In genomic region chr12:56408799-56409417, GRCh38 we compare ENCODE assay signal across 1 cellular context.
TF ChIP-seq lines count a peak whose summit lies in the region.

No MANE protein-coding gene starts in this region.

TF ChIP-seq in HepG2, 621 proteins besides CTCF, POLR2A, EP300 and RAD21:
- TF ChIP-seq GATAD2A (CRISPR knock-in tag; IDR thresholded peaks at IDR 0.05) (peak; percentile 59), HDAC2 (CRISPR knock-in tag; IDR thresholded peaks at IDR 0.05) (peak; percentile 36; the same call in 1 of the 2 replicates), ARID5B (CRISPR knock-in tag; IDR thresholded peaks at IDR 0.05) (peak; percentile 67), THRA (CRISPR knock-in tag; IDR thresholded peaks at IDR 0.05; ENCODE audit: borderline replicate concordance) (0 out of 2 replicates have a peak, but pooled peaks have one; percentile 18), HNF4A (CRISPR knock-in tag; IDR thresholded peaks at IDR 0.05) (peak; percentile 71), FOXA3 (CRISPR knock-in tag; IDR thresholded peaks at IDR 0.05) (peak; percentile 55), ZNF329 (CRISPR knock-in tag; IDR thresholded peaks at IDR 0.05; ENCODE audit: low read depth) (no peak), SALL1 (CRISPR knock-in tag; IDR thresholded peaks at IDR 0.05) (0 out of 2 replicates have a peak, but pooled peaks have one; percentile 18)
- TF ChIP-seq, protein P1, sequence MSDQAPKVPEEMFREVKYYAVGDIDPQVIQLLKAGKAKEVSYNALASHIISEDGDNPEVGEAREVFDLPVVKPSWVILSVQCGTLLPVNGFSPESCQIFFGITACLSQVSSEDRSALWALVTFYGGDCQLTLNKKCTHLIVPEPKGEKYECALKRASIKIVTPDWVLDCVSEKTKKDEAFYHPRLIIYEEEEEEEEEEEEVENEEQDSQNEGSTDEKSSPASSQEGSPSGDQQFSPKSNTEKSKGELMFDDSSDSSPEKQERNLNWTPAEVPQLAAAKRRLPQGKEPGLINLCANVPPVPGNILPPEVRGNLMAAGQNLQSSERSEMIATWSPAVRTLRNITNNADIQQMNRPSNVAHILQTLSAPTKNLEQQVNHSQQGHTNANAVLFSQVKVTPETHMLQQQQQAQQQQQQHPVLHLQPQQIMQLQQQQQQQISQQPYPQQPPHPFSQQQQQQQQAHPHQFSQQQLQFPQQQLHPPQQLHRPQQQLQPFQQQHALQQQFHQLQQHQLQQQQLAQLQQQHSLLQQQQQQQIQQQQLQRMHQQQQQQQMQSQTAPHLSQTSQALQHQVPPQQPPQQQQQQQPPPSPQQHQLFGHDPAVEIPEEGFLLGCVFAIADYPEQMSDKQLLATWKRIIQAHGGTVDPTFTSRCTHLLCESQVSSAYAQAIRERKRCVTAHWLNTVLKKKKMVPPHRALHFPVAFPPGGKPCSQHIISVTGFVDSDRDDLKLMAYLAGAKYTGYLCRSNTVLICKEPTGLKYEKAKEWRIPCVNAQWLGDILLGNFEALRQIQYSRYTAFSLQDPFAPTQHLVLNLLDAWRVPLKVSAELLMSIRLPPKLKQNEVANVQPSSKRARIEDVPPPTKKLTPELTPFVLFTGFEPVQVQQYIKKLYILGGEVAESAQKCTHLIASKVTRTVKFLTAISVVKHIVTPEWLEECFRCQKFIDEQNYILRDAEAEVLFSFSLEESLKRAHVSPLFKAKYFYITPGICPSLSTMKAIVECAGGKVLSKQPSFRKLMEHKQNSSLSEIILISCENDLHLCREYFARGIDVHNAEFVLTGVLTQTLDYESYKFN (CRISPR knock-in tag; conservative IDR thresholded peaks at IDR 0.05), result peak; percentile 63
- TF ChIP-seq, protein P2, sequence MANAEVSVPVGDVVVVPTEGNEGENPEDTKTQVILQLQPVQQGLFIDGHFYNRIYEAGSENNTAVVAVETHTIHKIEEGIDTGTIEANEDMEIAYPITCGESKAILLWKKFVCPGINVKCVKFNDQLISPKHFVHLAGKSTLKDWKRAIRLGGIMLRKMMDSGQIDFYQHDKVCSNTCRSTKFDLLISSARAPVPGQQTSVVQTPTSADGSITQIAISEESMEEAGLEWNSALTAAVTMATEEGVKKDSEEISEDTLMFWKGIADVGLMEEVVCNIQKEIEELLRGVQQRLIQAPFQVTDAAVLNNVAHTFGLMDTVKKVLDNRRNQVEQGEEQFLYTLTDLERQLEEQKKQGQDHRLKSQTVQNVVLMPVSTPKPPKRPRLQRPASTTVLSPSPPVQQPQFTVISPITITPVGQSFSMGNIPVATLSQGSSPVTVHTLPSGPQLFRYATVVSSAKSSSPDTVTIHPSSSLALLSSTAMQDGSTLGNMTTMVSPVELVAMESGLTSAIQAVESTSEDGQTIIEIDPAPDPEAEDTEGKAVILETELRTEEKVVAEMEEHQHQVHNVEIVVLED (CRISPR knock-in tag; IDR thresholded peaks at IDR 0.05; ENCODE audit: borderline replicate concordance), result no peak
- TF ChIP-seq, protein P3, sequence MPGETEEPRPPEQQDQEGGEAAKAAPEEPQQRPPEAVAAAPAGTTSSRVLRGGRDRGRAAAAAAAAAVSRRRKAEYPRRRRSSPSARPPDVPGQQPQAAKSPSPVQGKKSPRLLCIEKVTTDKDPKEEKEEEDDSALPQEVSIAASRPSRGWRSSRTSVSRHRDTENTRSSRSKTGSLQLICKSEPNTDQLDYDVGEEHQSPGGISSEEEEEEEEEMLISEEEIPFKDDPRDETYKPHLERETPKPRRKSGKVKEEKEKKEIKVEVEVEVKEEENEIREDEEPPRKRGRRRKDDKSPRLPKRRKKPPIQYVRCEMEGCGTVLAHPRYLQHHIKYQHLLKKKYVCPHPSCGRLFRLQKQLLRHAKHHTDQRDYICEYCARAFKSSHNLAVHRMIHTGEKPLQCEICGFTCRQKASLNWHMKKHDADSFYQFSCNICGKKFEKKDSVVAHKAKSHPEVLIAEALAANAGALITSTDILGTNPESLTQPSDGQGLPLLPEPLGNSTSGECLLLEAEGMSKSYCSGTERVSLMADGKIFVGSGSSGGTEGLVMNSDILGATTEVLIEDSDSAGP (CRISPR knock-in tag; IDR thresholded peaks at IDR 0.05; ENCODE audit: borderline replicate concordance), result no peak
